Comparison of ENCODE assay signal across 8 cellular contexts in the genomic region with DNA sequence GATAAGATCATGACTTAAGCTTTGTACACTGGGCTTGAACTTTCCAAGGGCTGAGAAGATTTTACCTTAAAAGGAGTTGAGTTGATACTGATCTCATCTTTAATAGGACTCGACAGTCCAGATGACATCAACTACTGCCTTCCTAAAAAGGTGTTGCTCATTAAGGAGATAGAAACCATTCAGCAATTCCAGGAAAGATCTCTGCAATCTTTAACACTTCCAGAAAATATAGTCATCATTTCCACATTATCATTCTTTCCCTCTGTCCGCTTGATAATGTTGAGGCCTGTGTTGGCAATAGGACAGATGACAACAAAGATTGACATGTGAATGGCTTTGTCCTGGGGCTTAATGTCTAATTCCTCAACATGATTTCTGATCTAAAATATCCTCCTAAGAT.
"Had no signal": no experiment of that assay in that cellular context is flagged by ENCODE, and none has a peak within 500 bp of the region (broad histone marks: within the 10 kb centered on the region; RNA-seq: fewer than 3 reads in every experiment).

No MANE protein-coding gene starts in this region.

- ATAC-seq: GM12878 had no signal

- FAIRE-seq: G401.6, GM12878, GM12891, GM12892, GM18507, GM19239 had no signal

- DNase-seq: GDM1, GF-D8 had no signal

- H3K4me3 ChIP-seq: GM12878 had no signal
